ENCODE assay signal across 31 cellular contexts in genomic region chr13:61873717-61874116, GRCh38.
A peak's percentile ranks its signal among the peaks of the same experiment; 100 is the strongest.
DNase-seq lines count a peak whose midpoint lies in the region; TF ChIP-seq lines count a peak whose summit lies in the region.
"Had no signal": no experiment of that assay in that cellular context is flagged by ENCODE, and none has a peak within 500 bp of the region (broad histone marks: within the 10 kb centered on the region; RNA-seq: fewer than 3 reads in every experiment).

No MANE protein-coding gene starts in this region.

- H3K27me3 ChIP-seq in neural cell (ENCODE audit: insufficient read depth, low read depth, low read length) = no peaks in the 10 kb centered on the region
- H3K27me3 ChIP-seq in neuronal stem cell (ENCODE audit: control insufficient read depth in 3 of 3, insufficient read depth in 3 of 3, low read depth in 1 of 3, low read length in 3 of 3) = no peaks in the 10 kb centered on the region
- H3K27me3 ChIP-seq: BE2C; BLaER1; BLaER1 treated with 17β-estradiol and CSF1 and Interleukin-3, amounts not matched to agents 10 nM and 100 nM had no signal

- TF ChIP-seq EP300 in neural cell (conservative IDR thresholded peaks at IDR 0.05; ENCODE audit: poor library complexity, severe bottlenecking) = peak; percentile 86

- no peaks in the 10 kb centered on the region for H3K4me1 ChIP-seq in neuronal stem cell (ENCODE audit: control insufficient read depth in 2 of 2, insufficient read depth in 1 of 2, low read depth in 1 of 2, low read length in 2 of 2)
- H3K4me1 ChIP-seq: A549; BE2C; BLaER1; BLaER1 treated with 17β-estradiol and CSF1 and Interleukin-3, amounts not matched to agents 10 nM and 100 nM; Caco-2 had no signal

- H3K23ac ChIP-seq in neuronal stem cell (ENCODE audit: low read depth, low read length, poor library complexity) = no peak overlapping the region

- no peak overlapping the region for H2BK15ac ChIP-seq in neuronal stem cell (ENCODE audit: low read length)

- H3K4me3 ChIP-seq in neural cell (ENCODE audit: low read length) = peak overlapping the region; percentile 18
- no peak overlapping the region for H3K4me3 ChIP-seq in neuronal stem cell (ENCODE audit: low read length in 2 of 2)
- H3K4me3 ChIP-seq: A549; BLaER1; BLaER1 treated with 17β-estradiol and CSF1 and Interleukin-3, amounts not matched to agents 10 nM and 100 nM had no signal

- TF ChIP-seq POLR2A in erythroblast (IDR thresholded peaks at IDR 0.05; ENCODE audit: low read length) = no peak

- H2BK5ac ChIP-seq in neuronal stem cell (ENCODE audit: low read length) = no peak overlapping the region

- H3K27me3 Mint-ChIP-seq in type B pancreatic cell = no peaks in the 10 kb centered on the region
- H3K27me3 Mint-ChIP-seq: B cell; CD4-positive, alpha-beta memory T cell; CD4-positive, alpha-beta T cell; CD4-positive, CD25-positive, alpha-beta regulatory T cell; CD8-positive, alpha-beta memory T cell had no signal

- H3K36me3 Mint-ChIP-seq in type B pancreatic cell = no peaks in the 10 kb centered on the region
- H3K36me3 Mint-ChIP-seq: CD14-positive monocyte; CD4-positive, alpha-beta memory T cell; CD8-positive, alpha-beta memory T cell; CD8-positive, alpha-beta T cell had no signal

- TF ChIP-seq RAD21 in neural cell (conservative IDR thresholded peaks at IDR 0.05) = peak; percentile 42

- TF ChIP-seq CTCF in neural cell (IDR thresholded peaks at IDR 0.05; ENCODE audit: poor library complexity, severe bottlenecking) (peak; percentile 26), type B pancreatic cell (conservative IDR thresholded peaks at IDR 0.05) (no peak)

- H3K9ac ChIP-seq in neural cell (ENCODE audit: low read length) (peak overlapping the region; percentile 64), neuronal stem cell (ENCODE audit: low read depth, low read length, poor library complexity) (no peak overlapping the region)
- H3K9ac ChIP-seq: BLaER1; BLaER1 treated with 17β-estradiol and CSF1 and Interleukin-3, amounts not matched to agents 10 nM and 100 nM had no signal

- no peaks in the 10 kb centered on the region for H3K4me1 Mint-ChIP-seq in type B pancreatic cell (ENCODE audit: unreplicated experiment)
- H3K4me1 Mint-ChIP-seq: B cell; CD14-positive monocyte; CD4-positive, alpha-beta memory T cell; CD4-positive, CD25-positive, alpha-beta regulatory T cell; CD8-positive, alpha-beta memory T cell had no signal

- no peak overlapping the region for H3K4me3 Mint-ChIP-seq in type B pancreatic cell
- H3K4me3 Mint-ChIP-seq: B cell; CD14-positive monocyte; CD4-positive, alpha-beta memory T cell; CD4-positive, alpha-beta T cell; CD4-positive, CD25-positive, alpha-beta regulatory T cell; CD8-positive, alpha-beta memory T cell; CD8-positive, alpha-beta T cell had no signal

- no peak overlapping the region for H2BK12ac ChIP-seq in neuronal stem cell (ENCODE audit: low read length)

- H3F3A ChIP-seq in neural cell (ENCODE audit: insufficient read depth, low read length, poor library complexity, severe bottlenecking) = peaks cover 6% of the 10 kb centered on the region

- no peak overlapping the region for H3K4ac ChIP-seq in neuronal stem cell (ENCODE audit: low read length)

- no peak overlapping the region for H3K18ac ChIP-seq in neuronal stem cell (ENCODE audit: low read length)

- no peak overlapping the region for H3K14ac ChIP-seq in neuronal stem cell (ENCODE audit: low read length)

- H3K79me2 ChIP-seq in neural cell (replicated peaks; ENCODE audit: insufficient read depth, low read length) = no peaks in the 10 kb centered on the region

- no peaks in the 10 kb centered on the region for H3K9me2 ChIP-seq in neural cell (ENCODE audit: insufficient read depth, low read length)

- no peaks in the 10 kb centered on the region for H3K79me1 ChIP-seq in neuronal stem cell (ENCODE audit: low read depth, low read length)

- peak overlapping the region; percentile 10 for H2AFZ ChIP-seq in neural cell (ENCODE audit: low read depth, low read length)
- H2AFZ ChIP-seq in neuronal stem cell (ENCODE audit: low read length) = peak overlapping the region; percentile 19

- no peaks in the 10 kb centered on the region for H3K36me3 ChIP-seq in neural cell (ENCODE audit: insufficient read depth, low read length)
- no peaks in the 10 kb centered on the region for H3K36me3 ChIP-seq in neuronal stem cell (replicated peaks in 1 of 2; ENCODE audit: control insufficient read depth in 2 of 2, insufficient read depth in 2 of 2, low read length in 2 of 2)
- H3K36me3 ChIP-seq: BE2C; BLaER1; BLaER1 treated with 17β-estradiol and CSF1 and Interleukin-3, amounts not matched to agents 10 nM and 100 nM had no signal

- DNase-seq in neuronal stem cell (ENCODE audit: low spot score) (no peak), erythroblast (lab: John Stamatoyannopoulos, UW) (no peak), type B pancreatic cell (ENCODE audit: extremely low spot score, unreplicated experiment) (no peak)
- DNase-seq: 8988T; ACHN; AML-193; BE2C; C1 segment of cervical spinal cord; Caco-2; Calu3; CD4-positive, alpha-beta memory T cell; CD4-positive, alpha-beta T cell; CD4-positive, CD25-positive, alpha-beta regulatory T cell; CD8-positive, alpha-beta memory T cell; CD8-positive, alpha-beta T cell; COR-L47; DMS 273 treated with DMSO at 0.1 percent for 48 hours; DMS153; DMS53; DMS79; DMS79 treated with DMSO at 0.1 percent for 48 hours; DND-41; EL had no signal

- H2AK5ac ChIP-seq in neuronal stem cell (ENCODE audit: low read depth, low read length) = no peak overlapping the region

- no peaks in the 10 kb centered on the region for H4K20me1 ChIP-seq in neural cell (ENCODE audit: insufficient read depth)
- H4K20me1 ChIP-seq: BLaER1; BLaER1 treated with 17β-estradiol and CSF1 and Interleukin-3, amounts not matched to agents 10 nM and 100 nM had no signal

- H3K27ac ChIP-seq in neural cell (ENCODE audit: low read length) (peak overlapping the region; percentile 97), neuronal stem cell (replicated peaks; ENCODE audit: low read length) (no peak overlapping the region)
- H3K27ac ChIP-seq: 22Rv1; A549; BLaER1; BLaER1 treated with 17β-estradiol and CSF1 and Interleukin-3, amounts not matched to agents 10 nM and 100 nM; C4-2B had no signal

- H3K27ac Mint-ChIP-seq in type B pancreatic cell = no peak overlapping the region
- H3K27ac Mint-ChIP-seq: B cell; CD14-positive monocyte; CD4-positive, alpha-beta memory T cell; CD4-positive, alpha-beta T cell; CD4-positive, CD25-positive, alpha-beta regulatory T cell; CD8-positive, alpha-beta memory T cell; CD8-positive, alpha-beta T cell had no signal

- H4K8ac ChIP-seq in neuronal stem cell (ENCODE audit: low read depth, low read length) = no peak overlapping the region

- no peak overlapping the region for H2BK120ac ChIP-seq in neuronal stem cell (ENCODE audit: low read depth, low read length)

- H4K91ac ChIP-seq in neuronal stem cell (ENCODE audit: low read depth, low read length, poor library complexity) = no peak overlapping the region

- no peaks in the 10 kb centered on the region for H3K9me3 ChIP-seq in neural cell (ENCODE audit: low read length)
- H3K9me3 ChIP-seq in neuronal stem cell (replicated peaks in 1 of 2; ENCODE audit: control insufficient read depth in 2 of 2, insufficient read depth in 1 of 2, low read depth in 1 of 2, low read length in 2 of 2) = peaks cover 4 to 6% of the 10 kb centered on the region in 2 donors
- H3K9me3 ChIP-seq: A549, BE2C had no signal

- no peaks in the 10 kb centered on the region for H3K9me3 Mint-ChIP-seq in type B pancreatic cell

- H3K4me2 ChIP-seq in neural cell (ENCODE audit: low read length) (no peak overlapping the region), neuronal stem cell (ENCODE audit: insufficient read depth, low read length, poor library complexity, severe bottlenecking) (no peak overlapping the region)
- H3K4me2 ChIP-seq: A549; BLaER1; BLaER1 treated with 17β-estradiol and CSF1 and Interleukin-3, amounts not matched to agents 10 nM and 100 nM had no signal

TF ChIP-seq in neural cell, 6 proteins besides CTCF, POLR2A, EP300 and RAD21:
- TF ChIP-seq, protein P1, sequence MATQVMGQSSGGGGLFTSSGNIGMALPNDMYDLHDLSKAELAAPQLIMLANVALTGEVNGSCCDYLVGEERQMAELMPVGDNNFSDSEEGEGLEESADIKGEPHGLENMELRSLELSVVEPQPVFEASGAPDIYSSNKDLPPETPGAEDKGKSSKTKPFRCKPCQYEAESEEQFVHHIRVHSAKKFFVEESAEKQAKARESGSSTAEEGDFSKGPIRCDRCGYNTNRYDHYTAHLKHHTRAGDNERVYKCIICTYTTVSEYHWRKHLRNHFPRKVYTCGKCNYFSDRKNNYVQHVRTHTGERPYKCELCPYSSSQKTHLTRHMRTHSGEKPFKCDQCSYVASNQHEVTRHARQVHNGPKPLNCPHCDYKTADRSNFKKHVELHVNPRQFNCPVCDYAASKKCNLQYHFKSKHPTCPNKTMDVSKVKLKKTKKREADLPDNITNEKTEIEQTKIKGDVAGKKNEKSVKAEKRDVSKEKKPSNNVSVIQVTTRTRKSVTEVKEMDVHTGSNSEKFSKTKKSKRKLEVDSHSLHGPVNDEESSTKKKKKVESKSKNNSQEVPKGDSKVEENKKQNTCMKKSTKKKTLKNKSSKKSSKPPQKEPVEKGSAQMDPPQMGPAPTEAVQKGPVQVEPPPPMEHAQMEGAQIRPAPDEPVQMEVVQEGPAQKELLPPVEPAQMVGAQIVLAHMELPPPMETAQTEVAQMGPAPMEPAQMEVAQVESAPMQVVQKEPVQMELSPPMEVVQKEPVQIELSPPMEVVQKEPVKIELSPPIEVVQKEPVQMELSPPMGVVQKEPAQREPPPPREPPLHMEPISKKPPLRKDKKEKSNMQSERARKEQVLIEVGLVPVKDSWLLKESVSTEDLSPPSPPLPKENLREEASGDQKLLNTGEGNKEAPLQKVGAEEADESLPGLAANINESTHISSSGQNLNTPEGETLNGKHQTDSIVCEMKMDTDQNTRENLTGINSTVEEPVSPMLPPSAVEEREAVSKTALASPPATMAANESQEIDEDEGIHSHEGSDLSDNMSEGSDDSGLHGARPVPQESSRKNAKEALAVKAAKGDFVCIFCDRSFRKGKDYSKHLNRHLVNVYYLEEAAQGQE (IDR thresholded peaks at IDR 0.05; ENCODE audit: borderline replicate concordance) = peak; percentile 60
- no peak for TF ChIP-seq EZH2 (IDR thresholded peaks at IDR 0.05; ENCODE audit: borderline replicate concordance, insufficient read depth, low read length, poor library complexity, severe bottlenecking)
- no peak for TF ChIP-seq TAF1 (IDR thresholded peaks at IDR 0.05; ENCODE audit: low read depth)
- peak; percentile 79 for TF ChIP-seq POLR2AphosphoS5 (IDR thresholded peaks at IDR 0.05)
- TF ChIP-seq SMC3 (conservative IDR thresholded peaks at IDR 0.05; ENCODE audit: poor library complexity) = no peak
- no peak for TF ChIP-seq MXI1 (conservative IDR thresholded peaks at IDR 0.05; ENCODE audit: poor library complexity, severe bottlenecking)
